33 cellular contexts compared by ENCODE assay signal in the genomic region with DNA sequence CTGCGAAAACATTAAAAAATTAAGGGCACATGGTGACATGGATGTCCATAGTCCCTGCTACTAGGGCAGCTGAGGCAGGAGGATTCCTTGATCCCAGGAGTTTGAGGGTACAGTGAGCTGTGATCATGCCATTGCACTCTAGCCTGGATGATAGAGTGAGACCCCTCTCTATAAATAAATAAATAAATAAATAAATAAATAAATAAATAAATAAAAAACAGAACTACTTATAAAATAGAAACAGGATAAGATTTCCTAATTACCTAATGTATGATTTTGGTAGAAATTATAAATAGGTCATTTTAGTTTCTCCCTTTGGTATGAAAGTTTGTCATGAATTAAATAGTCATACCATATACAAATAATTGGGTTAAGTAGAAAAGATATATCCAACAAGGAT.
"Had no signal": no experiment of that assay in that cellular context is flagged by ENCODE, and none has a peak within 500 bp of the region (broad histone marks: within the 10 kb centered on the region; RNA-seq: fewer than 3 reads in every experiment).

No MANE protein-coding gene starts in this region.

- DNase-seq: activated effector memory CD4-positive, alpha-beta T cell treated with anti-CD3 and anti-CD28 coated beads, Interleukin-2, amount 50 U/mL, for 16 hours; activated effector memory CD4-positive, alpha-beta T cell treated with Interleukin-2 at 50 U/mL for 16 hours; activated gamma-delta T cell; activated gamma-delta T cell treated with Interleukin-2 at 50 U/mL for 16 hours; activated naive CD4-positive, alpha-beta T cell; activated naive CD4-positive, alpha-beta T cell treated with anti-CD3 and anti-CD28 coated beads for 36 hours; activated naive CD4-positive, alpha-beta T cell treated with anti-CD3 and anti-CD28 coated beads, Interleukin-2, amount 10 ng/mL, durations not matched to agents 7 days and 5 days; activated naive CD4-positive, alpha-beta T cell treated with anti-CD3 and anti-CD28 coated beads, Interleukin-2, amount 50 U/mL, for 16 hours; activated naive CD4-positive, alpha-beta T cell treated with Interleukin-2 at 50 U/mL for 16 hours; activated naive CD8-positive, alpha-beta T cell treated with anti-CD3 and anti-CD28 coated beads for 36 hours; activated naive CD8-positive, alpha-beta T cell treated with anti-CD3 and anti-CD28 coated beads, Interleukin-2, amount 10 ng/mL, durations not matched to agents 7 days and 5 days; activated naive CD8-positive, alpha-beta T cell treated with anti-CD3 and anti-CD28 coated beads, Interleukin-2, amount 50 U/mL, for 24 hours; activated T-cell treated with anti-CD3 and anti-CD28 coated beads, Interleukin-2, amount 50 U/mL, for 24 hours; activated T-cell treated with anti-CD3 and anti-CD28 coated beads, Interleukin-2, amount 50 U/mL, for 4 hours; activated T-cell treated with anti-CD3 and anti-CD28 coated beads, Interleukin-2, amount 50 U/mL, for 48 hours; activated T-cell treated with anti-CD3 and anti-CD28 coated beads, Interleukin-2, amount 50 U/mL, for 72 hours; adrenal gland; amniotic stem cell; amygdala; anterior cingulate cortex; aorta; body of pancreas; brain microvascular endothelial cell; caudate nucleus; central memory CD4-positive, alpha-beta T cell; cerebellar nuclear complex had no signal

- H3K27ac ChIP-seq: adrenal gland, ascending aorta, body of pancreas, brain microvascular endothelial cell, breast epithelium, cardiac muscle cell had no signal

- H3K9me3 ChIP-seq: adrenal gland, ascending aorta had no signal

- ATAC-seq: activated naive CD4-positive, alpha-beta T cell treated with anti-CD3 and anti-CD28 coated beads, Interleukin-2, amount 50 U/mL, for 72 hours; activated naive CD8-positive, alpha-beta T cell treated with anti-CD3 and anti-CD28 coated beads, Interleukin-2, amount 50 U/mL, for 24 hours; activated T-cell treated with anti-CD3 and anti-CD28 coated beads, Interleukin-2, amount 50 U/mL, for 4 hours; activated T-cell treated with anti-CD3 and anti-CD28 coated beads, Interleukin-2, amount 50 U/mL, for 72 hours; activated T-helper 17 cell treated with anti-CD3 and anti-CD28 coated beads, Interleukin-2, amount 50 U/mL, for 72 hours; body of pancreas had no signal

- H3K4me3 ChIP-seq: adrenal gland, ascending aorta, body of pancreas, breast epithelium, cardiac muscle cell had no signal

- FAIRE-seq: astrocyte, bronchial epithelial cell had no signal

- H3K36me3 ChIP-seq: adrenal gland, ascending aorta, brain microvascular endothelial cell, breast epithelium, cardiac muscle cell had no signal

- H3K4me1 ChIP-seq: adrenal gland, ascending aorta, body of pancreas, breast epithelium had no signal
